In the genomic region with DNA sequence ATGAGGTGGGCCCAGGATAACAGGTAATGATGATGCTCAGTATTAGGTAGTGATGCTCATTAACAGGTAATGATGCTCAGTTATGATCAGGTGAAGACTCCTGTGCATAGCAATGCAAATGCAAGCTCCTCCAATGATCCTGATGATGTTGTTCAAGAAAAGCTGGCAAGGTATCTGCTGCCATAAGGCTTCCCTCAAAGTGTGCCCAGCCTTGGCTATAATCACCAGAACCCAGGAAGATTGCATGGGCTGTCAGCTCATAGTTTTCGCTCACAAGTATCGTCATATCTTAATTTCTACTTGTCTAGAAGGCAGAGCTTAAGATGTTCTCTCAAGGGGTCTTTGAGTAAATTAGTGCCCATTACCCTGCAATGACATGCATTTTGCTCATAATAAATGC, we compare ENCODE assay signal across 25 cellular contexts.
A peak's percentile ranks its signal among the peaks of the same experiment; 100 is the strongest.
DNase-seq lines count a peak whose midpoint lies in the region; ATAC-seq, FAIRE-seq and TF ChIP-seq lines count a peak whose summit lies in the region.
"Had no signal": no experiment of that assay in that cellular context is flagged by ENCODE, and none has a peak within 500 bp of the region (broad histone marks: within the 10 kb centered on the region; RNA-seq: fewer than 3 reads in every experiment).

No MANE protein-coding gene starts in this region.

- no peak for TF ChIP-seq CTCF in bronchial epithelial cell (IDR thresholded peaks at IDR 0.05; ENCODE audit: insufficient read depth, low read length, severe bottlenecking)

- ATAC-seq in HG02588 (IDR thresholded peaks at IDR 0.05; ENCODE audit: unreplicated experiment), result no peak
- ATAC-seq: A549, GM12878 had no signal

- H3K36me3 Mint-ChIP-seq in activated CD4-positive, alpha-beta T cell treated with anti-CD3 and anti-CD28 coated beads, Interleukin-2, amount 10 ng/mL, durations not matched to agents 24 days and 14 days (ENCODE audit: low read depth), result no peaks in the 10 kb centered on the region
- H3K36me3 Mint-ChIP-seq: CD14-positive monocyte; CD8-positive, alpha-beta memory T cell had no signal

- H3K27me3 Mint-ChIP-seq in activated CD4-positive, alpha-beta T cell treated with anti-CD3 and anti-CD28 coated beads, Interleukin-2, amount 10 ng/mL, durations not matched to agents 24 days and 14 days, result no peaks in the 10 kb centered on the region
- H3K27me3 Mint-ChIP-seq: CD4-positive, alpha-beta T cell; CD8-positive, alpha-beta memory T cell had no signal

- no peaks in the 10 kb centered on the region for H3K36me3 ChIP-seq in bronchial epithelial cell (ENCODE audit: control insufficient read depth, insufficient read depth, low read length)
- H3K36me3 ChIP-seq: BE2C; BLaER1 treated with 17β-estradiol and CSF1 and Interleukin-3, amounts not matched to agents 10 nM and 100 nM had no signal

- H3K4me3 ChIP-seq in bronchial epithelial cell (ENCODE audit: low read depth, low read length), result no peak overlapping the region
- H3K4me3 ChIP-seq: A549; BLaER1 treated with 17β-estradiol and CSF1 and Interleukin-3, amounts not matched to agents 10 nM and 100 nM; GM12878; GM23248 had no signal

- no peak overlapping the region for H3K27ac Mint-ChIP-seq in activated CD4-positive, alpha-beta T cell treated with anti-CD3 and anti-CD28 coated beads, Interleukin-2, amount 10 ng/mL, durations not matched to agents 24 days and 14 days
- H3K27ac Mint-ChIP-seq: CD14-positive monocyte; CD4-positive, alpha-beta T cell; CD8-positive, alpha-beta memory T cell had no signal

- DNase-seq in activated CD4-positive, alpha-beta T cell treated with anti-CD3 and anti-CD28 coated beads, Interleukin-2, amount 10 ng/mL, durations not matched to agents 24 days and 14 days, result peak; percentile 2
- DNase-seq in activated CD4-positive, alpha-beta T cell treated with anti-CD3 and anti-CD28 coated beads for 4 hours, result no peak
- no peak for DNase-seq in bronchial epithelial cell (ENCODE audit: low read depth)
- DNase-seq in cerebellum (ENCODE audit: low spot score), result peak; percentile 75
- no peak for DNase-seq in HTR-8/SVneo (ENCODE audit: insufficient read length, low spot score)
- DNase-seq: 8988T; ACHN; AML-193; BE2C; CD4-positive, alpha-beta T cell; CD8-positive, alpha-beta memory T cell; DMS153; DND-41; GDM1; GM23248; H7; HCEC 1CT had no signal

- H3K4me1 Mint-ChIP-seq in activated CD4-positive, alpha-beta T cell treated with anti-CD3 and anti-CD28 coated beads, Interleukin-2, amount 10 ng/mL, durations not matched to agents 24 days and 14 days, result no peaks in the 10 kb centered on the region
- H3K4me1 Mint-ChIP-seq: CD14-positive monocyte; CD8-positive, alpha-beta memory T cell had no signal

- intact Hi-C loops in activated CD4-positive, alpha-beta T cell treated with anti-CD3 and anti-CD28 coated beads, Interleukin-2, amount 10 ng/mL, durations not matched to agents 24 days and 14 days (cut with micrococcal nuclease), result no loop called here

- H3K9me3 Mint-ChIP-seq in activated CD4-positive, alpha-beta T cell treated with anti-CD3 and anti-CD28 coated beads, Interleukin-2, amount 10 ng/mL, durations not matched to agents 24 days and 14 days, result no peaks in the 10 kb centered on the region

- no peak overlapping the region for H3K4me3 Mint-ChIP-seq in activated CD4-positive, alpha-beta T cell treated with anti-CD3 and anti-CD28 coated beads, Interleukin-2, amount 10 ng/mL, durations not matched to agents 24 days and 14 days
- H3K4me3 Mint-ChIP-seq: CD14-positive monocyte; CD4-positive, alpha-beta T cell; CD8-positive, alpha-beta memory T cell had no signal

- peak; percentile 40 for FAIRE-seq in bronchial epithelial cell (lab: Jason Lieb, UNC)
- FAIRE-seq in HTR-8/SVneo (lab: Jason Lieb, UNC), result no peak
- FAIRE-seq: A549, D721Med, GM12878, GM19239, H1 had no signal

- no peaks in the 10 kb centered on the region for H3K27me3 ChIP-seq in bronchial epithelial cell (ENCODE audit: control insufficient read depth, insufficient read depth, low read length)
- H3K27me3 ChIP-seq: BE2C; BLaER1 treated with 17β-estradiol and CSF1 and Interleukin-3, amounts not matched to agents 10 nM and 100 nM had no signal

Comparison
In these comparisons a context has a peak if more than half of its experiments do, and no peak if none do; other contexts are left out.
1. DNase-seq: peak in activated CD4-positive, alpha-beta T cell treated with anti-CD3 and anti-CD28 coated beads, Interleukin-2, amount 10 ng/mL, durations not matched to agents 24 days and 14 days (single experiment) and cerebellum (single experiment); none in activated CD4-positive, alpha-beta T cell treated with anti-CD3 and anti-CD28 coated beads for 4 hours (0 of 2), bronchial epithelial cell (single experiment) and HTR-8/SVneo (single experiment).